9 cellular contexts compared by ENCODE assay signal in genomic region chr5:174793684-174794328, GRCh38.
DNase-seq lines count a peak whose midpoint lies in the region; ATAC-seq, FAIRE-seq and TF ChIP-seq lines count a peak whose summit lies in the region.
"Had no signal": no experiment of that assay in that cellular context is flagged by ENCODE, and none has a peak within 500 bp of the region (broad histone marks: within the 10 kb centered on the region; RNA-seq: fewer than 3 reads in every experiment).

No MANE protein-coding gene starts in this region.

- in situ Hi-C loops in mammary epithelial cell (cut with MboI; ENCODE audit: low sequenced_read_pairs in 2 of 2), result loop anchor here in 1 of 2 donors (10.0 kb wide), 1 partner anchor 379 kb away; no protein-coding TSS in a partner anchor

- dilution Hi-C loops in mammary epithelial cell (cut with HindIII; ENCODE audit: low sequenced_read_pairs), result no loop called here
- dilution Hi-C loops in keratinocyte (cut with MboI; ENCODE audit: extremely low pct_ligation_motif_present, low sequenced_read_pairs), result no loop called here

- CTCF ChIA-PET in mammary epithelial cell (lab: Charles Lee; ENCODE audit: low non-redundant PET), result interaction anchor here (0.5 to 1.0 kb wide), 5 partner anchors 58 to 1314 kb away, joined by 3 to 9 read pairs (median 3); no protein-coding TSS in a partner anchor

- no peaks in the 10 kb centered on the region for H4K20me1 ChIP-seq in mammary epithelial cell (ENCODE audit: insufficient read depth, low read length)
- H4K20me1 ChIP-seq in keratinocyte (ENCODE audit: control insufficient read depth, extremely low read depth, insufficient read depth, low read length), result no peaks in the 10 kb centered on the region

- H3K27ac ChIP-seq in mammary epithelial cell (ENCODE audit: insufficient read depth, low read depth, low read length) (no peak overlapping the region), keratinocyte (ENCODE audit: control insufficient read depth, insufficient read depth, low read length) (no peak overlapping the region)

- H3K9me1 ChIP-seq in keratinocyte (ENCODE audit: control insufficient read depth, extremely low read depth, insufficient read depth, low read length), result no peaks in the 10 kb centered on the region

- FAIRE-seq in keratinocyte (lab: Jason Lieb, UNC), result no peak
- FAIRE-seq: TTC549 had no signal

- 4% methylated on average over 22 of the region's 31 CpGs for WGBS in mammary epithelial cell (ENCODE audit: low coverage, missing lambda C conversion rate)

- H2AFZ ChIP-seq in mammary epithelial cell (ENCODE audit: low read depth, low read length) (peak overlapping the region; percentile 31), keratinocyte (ENCODE audit: control insufficient read depth, low read length) (no peak overlapping the region)

- H3K79me2 ChIP-seq in mammary epithelial cell (ENCODE audit: insufficient read depth, low read length) (no peaks in the 10 kb centered on the region), keratinocyte (ENCODE audit: control insufficient read depth, insufficient read depth, low read length) (no peaks in the 10 kb centered on the region)

- H3K9ac ChIP-seq in mammary epithelial cell (ENCODE audit: insufficient read depth, low read length) (no peak overlapping the region), keratinocyte (ENCODE audit: control insufficient read depth, extremely low read depth, insufficient read depth, low read length) (no peak overlapping the region)

- no peaks in the 10 kb centered on the region for H3K9me3 ChIP-seq in mammary epithelial cell (replicated peaks; ENCODE audit: insufficient read depth, low read length)
- H3K9me3 ChIP-seq in keratinocyte (ENCODE audit: control insufficient read depth, low read depth, low read length), result no peaks in the 10 kb centered on the region

- H3K4me3 ChIP-seq in LNCaP clone FGC (ENCODE audit: low read depth, low read length) (no peak overlapping the region), mammary epithelial cell (replicated peaks in 1 of 3; ENCODE audit: insufficient read depth in 1 of 3, low read depth in 2 of 3, low read length in 3 of 3) (no peak overlapping the region), keratinocyte (ENCODE audit: control insufficient read depth in 2 of 3, extremely low read depth in 1 of 3, insufficient read depth in 2 of 3, low read depth in 1 of 3, low read length in 3 of 3) (no peak overlapping the region)

- intact Hi-C loops in mammary epithelial cell (cut with micrococcal nuclease), result loop anchor here (1.0 kb wide), 3 partner anchors 58 to 467 kb away; no protein-coding TSS in a partner anchor

- TF ChIP-seq CTCF in LNCaP clone FGC (IDR thresholded peaks at IDR 0.05; ENCODE audit: control insufficient read depth, extremely low read depth, insufficient read depth), result peak; percentile 92
- peak; percentile 68 to 95 for TF ChIP-seq CTCF in mammary epithelial cell (conservative IDR thresholded peaks at IDR 0.05 in 1 of 2, IDR thresholded peaks at IDR 0.05 in 1 of 2; ENCODE audit: extremely low read depth in 1 of 2, insufficient read depth in 1 of 2, low read depth in 1 of 2, low read length in 2 of 2)
- peak; percentile 74 to 87 (median 84) for TF ChIP-seq CTCF in keratinocyte (optimal IDR thresholded peaks at IDR 0.05 in 1 of 3, IDR thresholded peaks at IDR 0.05 in 1 of 3, conservative IDR thresholded peaks at IDR 0.05 in 1 of 3; ENCODE audit: extremely low read depth in 1 of 3, insufficient read depth in 2 of 3, low read length in 3 of 3)

- no peaks in the 10 kb centered on the region for H3K36me3 ChIP-seq in mammary epithelial cell (ENCODE audit: insufficient read depth, low read length)
- H3K36me3 ChIP-seq in keratinocyte (ENCODE audit: control insufficient read depth in 2 of 2, extremely low read depth in 1 of 2, insufficient read depth in 2 of 2, low read length in 2 of 2), result no peaks in the 10 kb centered on the region

- H3K27me3 ChIP-seq in mammary epithelial cell (ENCODE audit: insufficient read depth, low read length) (no peaks in the 10 kb centered on the region), keratinocyte (ENCODE audit: control insufficient read depth, extremely low read depth, insufficient read depth, low read length) (no peaks in the 10 kb centered on the region)

- no TSS peak for BruUV-seq in mammary epithelial cell (replicated peaks; lab: Mats Ljungman, UMichigan)

- peak; percentile 71 for ATAC-seq in GM19452 (IDR thresholded peaks at IDR 0.05; ENCODE audit: unreplicated experiment)

- DNase-seq in COR-L47 (lab: John Stamatoyannopoulos, UW), result peak; percentile 67
- no peak for DNase-seq in LNCaP clone FGC (ENCODE audit: low read depth)
- DNase-seq in UCSD-AML1 (lab: John Stamatoyannopoulos, UW; ENCODE audit: unreplicated experiment), result peak; percentile 53
- peak; percentile 36 for DNase-seq in mammary epithelial cell
- DNase-seq in keratinocyte (ENCODE audit: low read depth, low spot score), result no peak
- peak; percentile 0 to 16 for DNase-seq in stimulated activated CD4-positive, alpha-beta T cell treated with anti-CD3 and anti-CD28 coated beads, Interleukin-1b, Interleukin-23, amount 100 ng/mL, for 1 hour (ENCODE audit: low read depth in 2 of 2)
- no peak for DNase-seq in OCI-M2 (lab: John Stamatoyannopoulos, UW; ENCODE audit: unreplicated experiment)

- H3K4me2 ChIP-seq in mammary epithelial cell (ENCODE audit: insufficient read depth, low read depth, low read length) (peak overlapping the region; percentile 25), keratinocyte (ENCODE audit: control insufficient read depth, extremely low read depth, insufficient read depth, low read depth, low read length) (no peak overlapping the region)

- H3K4me1 ChIP-seq in mammary epithelial cell (ENCODE audit: insufficient read depth, low read length) (no peaks in the 10 kb centered on the region), keratinocyte (ENCODE audit: control insufficient read depth, extremely low read depth, insufficient read depth, low read length) (no peaks in the 10 kb centered on the region)

Comparison
In these comparisons a context has a peak if more than half of its experiments do, and no peak if none do; other contexts are left out.
1. DNase-seq: peak in COR-L47 (single experiment), UCSD-AML1 (single experiment), mammary epithelial cell (single experiment) and stimulated activated CD4-positive, alpha-beta T cell treated with anti-CD3 and anti-CD28 coated beads, Interleukin-1b, Interleukin-23, amount 100 ng/mL, for 1 hour (2 of 2); none in LNCaP clone FGC (single experiment), keratinocyte (single experiment) and OCI-M2 (single experiment).
2. Peak in every context shown above with its lines, with median percentiles within 50 percentile points of each other: CTCF ChIP-seq.